In the genomic region with DNA sequence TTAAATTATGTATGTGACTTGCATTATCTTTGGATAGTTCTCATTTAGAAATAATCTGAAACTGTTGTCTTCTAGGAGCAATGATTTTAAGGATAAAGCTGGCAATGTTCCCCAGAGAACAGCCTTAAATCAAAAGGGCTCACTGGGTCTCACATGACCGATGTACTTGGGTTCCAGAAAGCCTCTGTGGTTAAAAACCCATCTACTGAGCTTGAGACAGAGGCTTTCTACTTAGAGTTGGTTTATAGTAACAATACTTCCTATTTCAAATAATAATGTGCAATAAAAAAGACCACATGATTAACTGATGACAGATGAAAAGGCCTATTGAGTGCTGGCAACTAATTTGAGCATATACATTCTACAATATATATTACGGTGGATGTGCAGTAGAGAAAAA, we compare ENCODE assay signal across 31 cellular contexts.
A peak's percentile ranks its signal among the peaks of the same experiment; 100 is the strongest.
DNase-seq lines count a peak whose midpoint lies in the region; ATAC-seq and TF ChIP-seq lines count a peak whose summit lies in the region.
"Had no signal": no experiment of that assay in that cellular context is flagged by ENCODE, and none has a peak within 500 bp of the region (broad histone marks: within the 10 kb centered on the region; RNA-seq: fewer than 3 reads in every experiment).

No MANE protein-coding gene starts in this region.

- no peak overlapping the region for H3K27ac Mint-ChIP-seq in activated CD8-positive, alpha-beta T cell treated with anti-CD3 and anti-CD28 coated beads, Interleukin-2, amount 10 ng/mL, durations not matched to agents 7 days and 5 days
- H3K27ac Mint-ChIP-seq in WTC11 = no peak overlapping the region
- H3K27ac Mint-ChIP-seq: B cell; CD14-positive monocyte; CD4-positive, alpha-beta memory T cell; CD4-positive, alpha-beta T cell; CD4-positive, CD25-positive, alpha-beta regulatory T cell; CD8-positive, alpha-beta memory T cell; CD8-positive, alpha-beta T cell had no signal

- H3K9me3 Mint-ChIP-seq in activated CD8-positive, alpha-beta T cell treated with anti-CD3 and anti-CD28 coated beads, Interleukin-2, amount 10 ng/mL, durations not matched to agents 7 days and 5 days (ENCODE audit: insufficient read depth) = peaks cover 3% of the 10 kb centered on the region
- H3K9me3 Mint-ChIP-seq in WTC11 = peaks cover 2% of the 10 kb centered on the region; the same call in 1 of the 2 replicates
- H3K9me3 Mint-ChIP-seq: CD4-positive, alpha-beta T cell had no signal

- no peaks in the 10 kb centered on the region for H3K27me3 Mint-ChIP-seq in activated CD8-positive, alpha-beta T cell treated with anti-CD3 and anti-CD28 coated beads, Interleukin-2, amount 10 ng/mL, durations not matched to agents 7 days and 5 days (ENCODE audit: low read depth)
- no peaks in the 10 kb centered on the region for H3K27me3 Mint-ChIP-seq in WTC11 (ENCODE audit: low read depth)
- H3K27me3 Mint-ChIP-seq: B cell; CD4-positive, alpha-beta memory T cell; CD4-positive, alpha-beta T cell; CD4-positive, CD25-positive, alpha-beta regulatory T cell; CD8-positive, alpha-beta memory T cell had no signal

- H3K4me1 Mint-ChIP-seq in activated CD8-positive, alpha-beta T cell treated with anti-CD3 and anti-CD28 coated beads, Interleukin-2, amount 10 ng/mL, durations not matched to agents 7 days and 5 days (ENCODE audit: low read depth) = no peaks in the 10 kb centered on the region
- H3K4me1 Mint-ChIP-seq in WTC11 = no peaks in the 10 kb centered on the region
- H3K4me1 Mint-ChIP-seq: B cell; CD14-positive monocyte; CD4-positive, alpha-beta memory T cell; CD4-positive, CD25-positive, alpha-beta regulatory T cell; CD8-positive, alpha-beta memory T cell had no signal

- TF ChIP-seq POLR2A in erythroblast (IDR thresholded peaks at IDR 0.05; ENCODE audit: low read length) = no peak

- DNase-seq in AG08395 (ENCODE audit: low spot score) (peak; percentile 1), COLO829 (ENCODE audit: low spot score) (peak; percentile 5), SK-MEL-5 (ENCODE audit: low read depth, low spot score) (peak; percentile 58), foreskin melanocyte (peak; percentile 78), erythroblast (lab: John Stamatoyannopoulos, UW) (no peak), WTC11 (ENCODE audit: low spot score) (no peak), NCI-H82 treated with DMSO at 0.1 percent for 48 hours (lab: John Stamatoyannopoulos, UW; ENCODE audit: unreplicated experiment) (no peak)
- DNase-seq in activated CD8-positive, alpha-beta T cell treated with anti-CD3 and anti-CD28 coated beads, Interleukin-2, amount 10 ng/mL, durations not matched to agents 7 days and 5 days = no peak
- DNase-seq: 8988T; ACHN; AML-193; BE2C; C1 segment of cervical spinal cord; Caco-2; Calu3; CD4-positive, alpha-beta memory T cell; CD4-positive, alpha-beta T cell; CD4-positive, CD25-positive, alpha-beta regulatory T cell; CD8-positive, alpha-beta memory T cell; CD8-positive, alpha-beta T cell; COR-L47; DMS 273 treated with DMSO at 0.1 percent for 48 hours; DMS153; DMS53; DMS79; DMS79 treated with DMSO at 0.1 percent for 48 hours; DND-41; EL had no signal

- TF ChIP-seq CTCF in WTC11 (IDR thresholded peaks at IDR 0.05) = no peak

- no peak overlapping the region for H3K4me3 Mint-ChIP-seq in activated CD8-positive, alpha-beta T cell treated with anti-CD3 and anti-CD28 coated beads, Interleukin-2, amount 10 ng/mL, durations not matched to agents 7 days and 5 days
- no peak overlapping the region for H3K4me3 Mint-ChIP-seq in WTC11
- H3K4me3 Mint-ChIP-seq: B cell; CD14-positive monocyte; CD4-positive, alpha-beta memory T cell; CD4-positive, alpha-beta T cell; CD4-positive, CD25-positive, alpha-beta regulatory T cell; CD8-positive, alpha-beta memory T cell; CD8-positive, alpha-beta T cell had no signal

- in situ Hi-C loops in SK-MEL-5 (cut with HindIII; ENCODE audit: low pct_unique_long_range_greater_than_20kb, low sequenced_read_pairs) = no loop called here

- no peak for ATAC-seq in activated CD8-positive, alpha-beta T cell treated with anti-CD3 and anti-CD28 coated beads, Interleukin-2, amount 10 ng/mL, durations not matched to agents 7 days and 5 days
- ATAC-seq in WTC11 = no peak
- ATAC-seq: A549; CD8-positive, alpha-beta T cell had no signal

- no peaks in the 10 kb centered on the region for H3K36me3 Mint-ChIP-seq in activated CD8-positive, alpha-beta T cell treated with anti-CD3 and anti-CD28 coated beads, Interleukin-2, amount 10 ng/mL, durations not matched to agents 7 days and 5 days (ENCODE audit: low read depth)
- H3K36me3 Mint-ChIP-seq in WTC11 = no peaks in the 10 kb centered on the region
- H3K36me3 Mint-ChIP-seq: CD14-positive monocyte; CD4-positive, alpha-beta memory T cell; CD4-positive, CD25-positive, alpha-beta regulatory T cell; CD8-positive, alpha-beta memory T cell; CD8-positive, alpha-beta T cell had no signal

- CTCF ChIA-PET in activated CD8-positive, alpha-beta T cell treated with anti-CD3 and anti-CD28 coated beads, Interleukin-2, amount 10 ng/mL, durations not matched to agents 7 days and 5 days (lab: Charles Lee) = no interaction called here
- CTCF ChIA-PET in WTC11 (lab: Charles Lee) = no interaction called here

- POLR2A ChIA-PET in activated CD8-positive, alpha-beta T cell treated with anti-CD3 and anti-CD28 coated beads, Interleukin-2, amount 10 ng/mL, durations not matched to agents 7 days and 5 days (lab: Charles Lee) = no interaction called here
- POLR2A ChIA-PET in WTC11 (lab: Charles Lee) = no interaction called here

TF ChIP-seq in WTC11, 78 proteins besides CTCF, POLR2A, EP300 and RAD21:
- TF ChIP-seq ZNF263 (CRISPR knock-in tag; IDR thresholded peaks at IDR 0.05; ENCODE audit: low read depth) = no peak
- no peak for TF ChIP-seq JAZF1 (CRISPR knock-in tag; IDR thresholded peaks at IDR 0.05)
- TF ChIP-seq ZNF232 (CRISPR knock-in tag; IDR thresholded peaks at IDR 0.05) = no peak
- TF ChIP-seq ZBTB43 (CRISPR knock-in tag; IDR thresholded peaks at IDR 0.05) = no peak
- TF ChIP-seq, protein P1, sequence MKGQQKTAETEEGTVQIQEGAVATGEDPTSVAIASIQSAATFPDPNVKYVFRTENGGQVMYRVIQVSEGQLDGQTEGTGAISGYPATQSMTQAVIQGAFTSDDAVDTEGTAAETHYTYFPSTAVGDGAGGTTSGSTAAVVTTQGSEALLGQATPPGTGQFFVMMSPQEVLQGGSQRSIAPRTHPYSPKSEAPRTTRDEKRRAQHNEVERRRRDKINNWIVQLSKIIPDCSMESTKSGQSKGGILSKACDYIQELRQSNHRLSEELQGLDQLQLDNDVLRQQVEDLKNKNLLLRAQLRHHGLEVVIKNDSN (CRISPR knock-in tag; IDR thresholded peaks at IDR 0.05) = no peak
- no peak for TF ChIP-seq OVOL2 (CRISPR knock-in tag; IDR thresholded peaks at IDR 0.05; ENCODE audit: borderline replicate concordance)
- no peak for TF ChIP-seq USF2 (CRISPR knock-in tag; IDR thresholded peaks at IDR 0.05)
- TF ChIP-seq, protein P2, sequence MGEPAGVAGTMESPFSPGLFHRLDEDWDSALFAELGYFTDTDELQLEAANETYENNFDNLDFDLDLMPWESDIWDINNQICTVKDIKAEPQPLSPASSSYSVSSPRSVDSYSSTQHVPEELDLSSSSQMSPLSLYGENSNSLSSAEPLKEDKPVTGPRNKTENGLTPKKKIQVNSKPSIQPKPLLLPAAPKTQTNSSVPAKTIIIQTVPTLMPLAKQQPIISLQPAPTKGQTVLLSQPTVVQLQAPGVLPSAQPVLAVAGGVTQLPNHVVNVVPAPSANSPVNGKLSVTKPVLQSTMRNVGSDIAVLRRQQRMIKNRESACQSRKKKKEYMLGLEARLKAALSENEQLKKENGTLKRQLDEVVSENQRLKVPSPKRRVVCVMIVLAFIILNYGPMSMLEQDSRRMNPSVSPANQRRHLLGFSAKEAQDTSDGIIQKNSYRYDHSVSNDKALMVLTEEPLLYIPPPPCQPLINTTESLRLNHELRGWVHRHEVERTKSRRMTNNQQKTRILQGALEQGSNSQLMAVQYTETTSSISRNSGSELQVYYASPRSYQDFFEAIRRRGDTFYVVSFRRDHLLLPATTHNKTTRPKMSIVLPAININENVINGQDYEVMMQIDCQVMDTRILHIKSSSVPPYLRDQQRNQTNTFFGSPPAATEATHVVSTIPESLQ (CRISPR knock-in tag; IDR thresholded peaks at IDR 0.05) = no peak
- TF ChIP-seq, protein P3, sequence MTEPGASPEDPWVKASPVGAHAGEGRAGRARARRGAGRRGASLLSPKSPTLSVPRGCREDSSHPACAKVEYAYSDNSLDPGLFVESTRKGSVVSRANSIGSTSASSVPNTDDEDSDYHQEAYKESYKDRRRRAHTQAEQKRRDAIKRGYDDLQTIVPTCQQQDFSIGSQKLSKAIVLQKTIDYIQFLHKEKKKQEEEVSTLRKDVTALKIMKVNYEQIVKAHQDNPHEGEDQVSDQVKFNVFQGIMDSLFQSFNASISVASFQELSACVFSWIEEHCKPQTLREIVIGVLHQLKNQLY (CRISPR knock-in tag; IDR thresholded peaks at IDR 0.05) = no peak
- no peak for TF ChIP-seq CREB1 (CRISPR knock-in tag; IDR thresholded peaks at IDR 0.05)
TF ChIP-seq in WTC11: peak in this region for 0.

Comparison
In these comparisons a context has a peak if more than half of its experiments do, and no peak if none do; other contexts are left out.
1. DNase-seq: peak in AG08395 (single experiment), COLO829 (single experiment), SK-MEL-5 (single experiment) and foreskin melanocyte (single experiment); none in erythroblast (0 of 2), activated CD8-positive, alpha-beta T cell treated with anti-CD3 and anti-CD28 coated beads, Interleukin-2, amount 10 ng/mL, durations not matched to agents 7 days and 5 days (single experiment), WTC11 (single experiment) and NCI-H82 treated with DMSO at 0.1 percent for 48 hours (single experiment).